In genomic region chr1:47963093-47963492, GRCh38 we compare ENCODE assay signal across 26 cellular contexts. TPM values are rescaled to one million over a fixed set of nuclear protein-coding genes. Genes with fewer than 3 reads are reported as not detected.
DNase-seq lines count a peak whose midpoint lies in the region; TF ChIP-seq lines count a peak whose summit lies in the region.
"Had no signal": no experiment of that assay in that cellular context is flagged by ENCODE, and none has a peak within 500 bp of the region (broad histone marks: within the 10 kb centered on the region; RNA-seq: fewer than 3 reads in every experiment).

No MANE protein-coding gene starts in this region.

- H3K27me3 Mint-ChIP-seq in glutamatergic neuron (ENCODE audit: unreplicated experiment): no peaks in the 10 kb centered on the region
- H3K27me3 Mint-ChIP-seq in activated CD4-positive, alpha-beta memory T cell treated with anti-CD3 and anti-CD28 coated beads for 36 hours: peaks cover 9% of the 10 kb centered on the region

- POLR2A ChIA-PET in HEK293 (lab: Yijun Ruan, JAX): no interaction called here
- POLR2A ChIA-PET in activated CD4-positive, alpha-beta memory T cell treated with anti-CD3 and anti-CD28 coated beads for 36 hours (lab: Charles Lee): no interaction called here

- H3K4me3 ChIP-seq in HEK293 (ENCODE audit: low read depth, low read length) (no peak overlapping the region), sigmoid colon (no peak overlapping the region)
- H3K4me3 ChIP-seq: BLaER1 treated with 17β-estradiol and CSF1 and Interleukin-3, amounts not matched to agents 10 nM and 100 nM; lower lobe of right lung; upper lobe of right lung had no signal

- DNase-seq in NCI-H524 treated with DMSO at 0.1 percent for 48 hours (lab: John Stamatoyannopoulos, UW) (peak; percentile 92), glutamatergic neuron (peak; percentile 27), sigmoid colon (no peak), NCI-H748 treated with DMSO at 0.1 percent for 48 hours (lab: John Stamatoyannopoulos, UW) (no peak), ecto neural progenitor cell (ENCODE audit: low spot score) (no peak)
- DNase-seq in activated CD4-positive, alpha-beta memory T cell treated with anti-CD3 and anti-CD28 coated beads for 36 hours: no peak
- DNase-seq: activated CD4-positive, alpha-beta T cell treated with anti-CD3 and anti-CD28 coated beads for 4 hours; activated gamma-delta T cell; activated T-cell treated with anti-CD3 and anti-CD28 coated beads, Interleukin-2, amount 50 U/mL, for 1 hour; Caco-2; lower lobe of right lung; NCI-H1092 treated with DMSO at 0.1 percent for 48 hours; NCI-H2029; NCI-H226; SK-N-SH; stimulated activated CD4-positive, alpha-beta T cell treated with anti-CD3 and anti-CD28 coated beads, Interleukin-2, amount 100 ng/mL, for 48 hours; T-helper 2 cell; upper lobe of right lung had no signal

- H3K27ac ChIP-seq in HEK293 (ENCODE audit: extremely low read depth, low read depth, low read length): no peak overlapping the region
- H3K27ac ChIP-seq in sigmoid colon: peak overlapping the region in 3 of 4 donors; percentile 25 to 62 (median 44)
- H3K27ac ChIP-seq: BLaER1 treated with 17β-estradiol and CSF1 and Interleukin-3, amounts not matched to agents 10 nM and 100 nM; lower lobe of right lung had no signal

- no peak for TF ChIP-seq POLR2A in sigmoid colon (IDR thresholded peaks at IDR 0.05)

- CTCF ChIA-PET in HEK293 (lab: Yijun Ruan, JAX): no interaction called here
- CTCF ChIA-PET in activated CD4-positive, alpha-beta memory T cell treated with anti-CD3 and anti-CD28 coated beads for 36 hours (lab: Charles Lee): interaction anchor here (0.8 kb wide), 1 partner anchor 34 kb away, joined by 3 read pairs; the partner anchor contains the start of gene TRABD2B

- intact Hi-C loops in sigmoid colon (cut with DNase I): no loop called here
- intact Hi-C loops in activated CD4-positive, alpha-beta memory T cell treated with anti-CD3 and anti-CD28 coated beads for 36 hours (cut with micrococcal nuclease): no loop called here

- no peaks in the 10 kb centered on the region for H3K36me3 ChIP-seq in HEK293 (ENCODE audit: control insufficient read depth in 2 of 2, insufficient read depth in 1 of 2, low read length in 2 of 2)
- H3K36me3 ChIP-seq in sigmoid colon: no peaks in the 10 kb centered on the region
- H3K36me3 ChIP-seq: BLaER1 treated with 17β-estradiol and CSF1 and Interleukin-3, amounts not matched to agents 10 nM and 100 nM; lower lobe of right lung; upper lobe of right lung had no signal

- H3K4me1 ChIP-seq in HEK293 (ENCODE audit: control insufficient read depth, insufficient read depth, low read length) (peaks cover 11% of the 10 kb centered on the region), sigmoid colon (peaks cover 0 to 24% (median 20%) of the 10 kb centered on the region in 4 donors)
- H3K4me1 ChIP-seq: Caco-2, upper lobe of right lung had no signal

- no peak for TF ChIP-seq CTCF in HEK293 (tag by site-specific recombination; IDR thresholded peaks at IDR 0.05)
- TF ChIP-seq CTCF in glutamatergic neuron (IDR thresholded peaks at IDR 0.05; ENCODE audit: partially characterized antibody, unreplicated experiment): no peak
- no peak for TF ChIP-seq CTCF in sigmoid colon (IDR thresholded peaks at IDR 0.05)

- no peak for TF ChIP-seq EP300 in sigmoid colon (IDR thresholded peaks at IDR 0.05)

- no peak overlapping the region for H3K4me3 Mint-ChIP-seq in glutamatergic neuron (ENCODE audit: unreplicated experiment)
- no peak overlapping the region for H3K4me3 Mint-ChIP-seq in activated CD4-positive, alpha-beta memory T cell treated with anti-CD3 and anti-CD28 coated beads for 36 hours
- H3K4me3 Mint-ChIP-seq: IgD-negative memory B cell; natural killer cell treated with Interleukin-12 subunit alpha and Interleukin-12 subunit beta and Interleukin-15 and Interleukin-18, amount 100 ng/mL, for 72 hours had no signal

- H3K27ac Mint-ChIP-seq in glutamatergic neuron (ENCODE audit: unreplicated experiment): no peak overlapping the region
- H3K27ac Mint-ChIP-seq in activated CD4-positive, alpha-beta memory T cell treated with anti-CD3 and anti-CD28 coated beads for 36 hours: no peak overlapping the region
- H3K27ac Mint-ChIP-seq: IgD-negative memory B cell; natural killer cell treated with Interleukin-12 subunit alpha and Interleukin-12 subunit beta and Interleukin-15 and Interleukin-18, amount 100 ng/mL, for 72 hours had no signal

- H3K27me3 ChIP-seq in sigmoid colon: no peaks in the 10 kb centered on the region
- H3K27me3 ChIP-seq: upper lobe of right lung had no signal

- H3K9me3 ChIP-seq in HEK293 (ENCODE audit: control insufficient read depth, insufficient read depth, low read depth, low read length) (no peaks in the 10 kb centered on the region), sigmoid colon (no peaks in the 10 kb centered on the region)
- H3K9me3 ChIP-seq: Caco-2, lower lobe of right lung, SK-N-SH, upper lobe of right lung had no signal

- no peaks in the 10 kb centered on the region for H3K36me3 Mint-ChIP-seq in glutamatergic neuron (ENCODE audit: unreplicated experiment)
- no peaks in the 10 kb centered on the region for H3K36me3 Mint-ChIP-seq in activated CD4-positive, alpha-beta memory T cell treated with anti-CD3 and anti-CD28 coated beads for 36 hours
- H3K36me3 Mint-ChIP-seq: IgD-negative memory B cell; natural killer cell treated with Interleukin-12 subunit alpha and Interleukin-12 subunit beta and Interleukin-15 and Interleukin-18, amount 100 ng/mL, for 72 hours had no signal

- H3K4me1 Mint-ChIP-seq in glutamatergic neuron (ENCODE audit: low read depth, unreplicated experiment): peaks cover 9% of the 10 kb centered on the region
- no peaks in the 10 kb centered on the region for H3K4me1 Mint-ChIP-seq in activated CD4-positive, alpha-beta memory T cell treated with anti-CD3 and anti-CD28 coated beads for 36 hours (ENCODE audit: low read depth)
- H3K4me1 Mint-ChIP-seq: IgD-negative memory B cell had no signal

- H3K9me3 Mint-ChIP-seq in glutamatergic neuron (ENCODE audit: unreplicated experiment): peaks cover 5% of the 10 kb centered on the region
- H3K9me3 Mint-ChIP-seq in activated CD4-positive, alpha-beta memory T cell treated with anti-CD3 and anti-CD28 coated beads for 36 hours: peaks cover 3% of the 10 kb centered on the region
- H3K9me3 Mint-ChIP-seq: natural killer cell treated with Interleukin-12 subunit alpha and Interleukin-12 subunit beta and Interleukin-15 and Interleukin-18, amount 100 ng/mL, for 72 hours had no signal

- WGBS in sigmoid colon, 2 donors: 89 to 92% methylated on average over 3 of the region's 3 CpGs

TF ChIP-seq in HEK293, 187 proteins besides CTCF, POLR2A, EP300 and RAD21:
- TF ChIP-seq SCRT1 (tag by site-specific recombination; IDR thresholded peaks at IDR 0.05; ENCODE audit: borderline replicate concordance): peak; percentile 38; the same call in 1 of the 2 replicates
- TF ChIP-seq ZNF791 (tag by site-specific recombination; IDR thresholded peaks at IDR 0.05): no peak
- TF ChIP-seq SCRT2 (tag by site-specific recombination; IDR thresholded peaks at IDR 0.05): peak; percentile 62

RNA-seq across cellular contexts. Expression of gene TRABD2B, which starts 34.1 kb away (rescaled TPM):
- total RNA-seq in glutamatergic neuron (ENCODE audit: unreplicated experiment) (0.64 TPM), sigmoid colon (1 to 10 TPM in 2 of 4 donors, under 1 TPM in 2; 0.66 to 1.4 (median 1.0) TPM)
- 1 to 10 TPM in 1 of 3 donors, under 1 TPM in 1, not detected in 1; 0.63 to 1.8 TPM for polyA plus RNA-seq in sigmoid colon
- total RNA-seq in activated CD4-positive, alpha-beta memory T cell treated with anti-CD3 and anti-CD28 coated beads for 36 hours: not detected
- total RNA-seq: activated CD8-positive, alpha-beta memory T cell treated with anti-CD3 and anti-CD28 coated beads for 36 hours; mononuclear cell; natural killer cell treated with Interleukin-12 subunit alpha and Interleukin-12 subunit beta and Interleukin-15 and Interleukin-18, amount 100 ng/mL, for 72 hours; osteocyte had no signal
- polyA plus RNA-seq: fibroblast of lung, IgD-negative memory B cell had no signal

Comparison
In these comparisons a context has a peak if more than half of its experiments do, and no peak if none do; other contexts are left out.
1. DNase-seq: peak in NCI-H524 treated with DMSO at 0.1 percent for 48 hours (single experiment) and glutamatergic neuron (single experiment); none in sigmoid colon (single experiment), NCI-H748 treated with DMSO at 0.1 percent for 48 hours (single experiment), activated CD4-positive, alpha-beta memory T cell treated with anti-CD3 and anti-CD28 coated beads for 36 hours (single experiment) and ecto neural progenitor cell (single experiment).